8 cellular contexts compared by ENCODE assay signal in genomic region chr4:34615315-34615714, GRCh38.
"Had no signal": no experiment of that assay in that cellular context is flagged by ENCODE, and none has a peak within 500 bp of the region (broad histone marks: within the 10 kb centered on the region; RNA-seq: fewer than 3 reads in every experiment).

No MANE protein-coding gene starts in this region.

- H3K9me3 Mint-ChIP-seq: GM23338, HFFc6 had no signal

- H3K36me3 ChIP-seq: HAP-1 had no signal

- H2AFZ ChIP-seq: GM23338 had no signal

- H3K4me3 Mint-ChIP-seq: GM23338, HFFc6 had no signal

- DNase-seq: H7, HFFc6, IMR-90, KG1 had no signal

- H3K4me3 ChIP-seq: GM23338, HAP-1, K562 had no signal

- H3K27ac Mint-ChIP-seq: GM23338, HFFc6 had no signal

- H3K4me2 ChIP-seq: GM23338 had no signal

- H3K9me3 ChIP-seq: HAP-1 had no signal

- ATAC-seq: GM23338, HCT116, K562 had no signal
